In genomic region chr2:84904151-84904550, GRCh38 we compare ENCODE assay signal across 8 cellular contexts. TPM values are rescaled to one million over a fixed set of nuclear protein-coding genes. Genes with fewer than 3 reads are reported as not detected.
DNase-seq lines count a peak whose midpoint lies in the region; ATAC-seq, FAIRE-seq and TF ChIP-seq lines count a peak whose summit lies in the region.

No MANE protein-coding gene starts in this region.

- peak overlapping the region; percentile 84 to 99; a peak in 2 of 4 replicates for H3K4me2 ChIP-seq in H1 (ENCODE audit: insufficient read depth in 1 of 2, low read depth in 2 of 2, low read length in 2 of 2)

- H3K9me3 ChIP-seq in ES-I3 (ENCODE audit: control insufficient read depth, insufficient read depth, low read length) (no peaks in the 10 kb centered on the region), H1 (ENCODE audit: insufficient read depth in 2 of 2, low read depth in 1 of 2, low read length in 1 of 2) (no peaks in the 10 kb centered on the region), psoas muscle (no peaks in the 10 kb centered on the region)

- H2BK12ac ChIP-seq in H1 (ENCODE audit: low read depth, low read length) = no peak overlapping the region

- H3K36me3 ChIP-seq in ES-I3 (ENCODE audit: insufficient read depth, low read length) = no peaks in the 10 kb centered on the region; the same call in none of the 2 replicates
- H3K36me3 ChIP-seq in H1 (ENCODE audit: control insufficient read depth in 2 of 4, insufficient read depth in 4 of 4, low read length in 3 of 4) = peaks cover 0 to 4% (median 0%) of the 10 kb centered on the region in 4 experiments; a peak in 3 of 8 replicates
- H3K36me3 ChIP-seq in psoas muscle (ENCODE audit: insufficient read depth in 1 of 2, low read depth in 1 of 2) = no peaks in the 10 kb centered on the region

- TF ChIP-seq EP300 in H1 (IDR thresholded peaks at IDR 0.05; ENCODE audit: borderline replicate concordance in 1 of 2, low read depth in 2 of 2, low read length in 2 of 2) = no peak

- 81% methylated on average over 9 of the region's 9 CpGs; no CpG with 5 or more reads in 1 of the 2 experiments for WGBS in H1 (ENCODE audit: extremely low coverage in 1 of 2, insufficient coverage in 1 of 2, insufficient read length in 1 of 2, insufficient replicate concordance in 2 of 2, low coverage in 1 of 2, low lambda C conversion rate in 2 of 2, missing lambda C conversion rate in 1 of 2), 2 experiments
- 82 to 87% (median 82%) methylated on average over 9 of the region's 9 CpGs for WGBS in psoas muscle, 3 donors

- H3K27ac ChIP-seq in RWPE1 (peak overlapping the region; percentile 99), H1 (ENCODE audit: low read depth, low read length) (no peak overlapping the region), psoas muscle (peak overlapping the region; percentile 80)

- H3K23me2 ChIP-seq in H1 (ENCODE audit: low read depth, low read length) = peaks cover 12% of the 10 kb centered on the region

- H4K91ac ChIP-seq in H1 (replicated peaks; ENCODE audit: insufficient read length, low read length) = no peak overlapping the region

- H3K9ac ChIP-seq in ES-I3 (ENCODE audit: low read depth, low read length) (peak overlapping the region; percentile 37; the same call in 1 of the 2 replicates), H1 (replicated peaks in 1 of 4; ENCODE audit: extremely low read depth in 1 of 4, low read depth in 3 of 4, low read length in 3 of 4) (no peak overlapping the region)

- no peak overlapping the region for H2AK5ac ChIP-seq in H1 (ENCODE audit: low read depth, low read length)

- no peak for FAIRE-seq in H1 (lab: Jason Lieb, UNC)

- H2BK20ac ChIP-seq in H1 (ENCODE audit: low read length) = no peak overlapping the region

- no peak overlapping the region for H3K4ac ChIP-seq in H1 (replicated peaks; ENCODE audit: insufficient read length, low read depth, low read length)

- intact Hi-C loops in psoas muscle (cut with DNase I) = no loop called here

- no peak overlapping the region for H3K56ac ChIP-seq in H1 (replicated peaks; ENCODE audit: insufficient read length, low read depth, low read length)

- no peak overlapping the region for H2AFZ ChIP-seq in H1 (ENCODE audit: low read length)

- H3K4me3 ChIP-seq in H1 (ENCODE audit: extremely low read depth in 1 of 4, insufficient read depth in 2 of 4, low read depth in 3 of 4, low read length in 4 of 4) (peak overlapping the region in 2 of 4 experiments; percentile 87 to 99; a peak in 4 of 8 replicates), psoas muscle (peak overlapping the region; percentile 90)

- H3K23ac ChIP-seq in H1 (ENCODE audit: insufficient read length) = no peak overlapping the region

- POLR2A ChIA-PET in RWPE1 (lab: Yijun Ruan, JAX; ENCODE audit: low non-redundant PET) = interaction anchor here (1.2 kb wide), 1 partner anchor 42 kb away, joined by 3 read pairs; no protein-coding TSS in a partner anchor
- POLR2A ChIA-PET in H1 (lab: Charles Lee; ENCODE audit: partially characterized antibody) = interaction anchor here (0.9 to 3.3 kb wide), 7 partner anchors 9 to 422 kb away, joined by 3 to 25 read pairs (median 4); no protein-coding TSS in a partner anchor

- no peak overlapping the region for H3K14ac ChIP-seq in H1 (ENCODE audit: insufficient read length)

- no peak overlapping the region for H2BK120ac ChIP-seq in H1 (replicated peaks; ENCODE audit: low read depth, low read length)

- peaks cover 0 to 10% (median 8%) of the 10 kb centered on the region in 4 experiments; a peak in 6 of 7 replicates for H3K27me3 ChIP-seq in H1 (replicated peaks in 1 of 4; ENCODE audit: control insufficient read depth in 3 of 4, extremely low read depth in 1 of 4, insufficient read depth in 3 of 4, low read length in 3 of 4)
- peaks cover 0 to 13% (median 0%) of the 10 kb centered on the region in 3 donors for H3K27me3 ChIP-seq in psoas muscle (ENCODE audit: insufficient read depth in 3 of 3, low read length in 2 of 3)

- no peak overlapping the region for H4K5ac ChIP-seq in H1 (ENCODE audit: insufficient read length, low read depth, low read length)

- TF ChIP-seq CTCF in RWPE1 (conservative IDR thresholded peaks at IDR 0.05; ENCODE audit: low read depth) (no peak), H1 (IDR thresholded peaks at IDR 0.05; ENCODE audit: control extremely low read depth in 1 of 3, insufficient read depth in 1 of 3, low read depth in 1 of 3, low read length in 3 of 3) (no peak), psoas muscle (IDR thresholded peaks at IDR 0.05) (no peak)

- no peak for TF ChIP-seq RAD21 in H1 (IDR thresholded peaks at IDR 0.05 in 1 of 2, conservative IDR thresholded peaks at IDR 0.05 in 1 of 2; ENCODE audit: low read depth in 2 of 2, low read length in 2 of 2)

- TF ChIP-seq POLR2A in H1 (IDR thresholded peaks at IDR 0.05; ENCODE audit: control extremely low read depth in 1 of 2, low read depth in 2 of 2, low read length in 2 of 2) = no peak

- H4K8ac ChIP-seq in H1 (ENCODE audit: extremely low read depth, insufficient read depth, low read length) = no peak overlapping the region

- peaks cover 0 to 2% of the 10 kb centered on the region in 2 experiments for H4K20me1 ChIP-seq in H1 (replicated peaks in 1 of 2; ENCODE audit: control insufficient read depth in 1 of 2, insufficient read depth in 2 of 2, low read length in 2 of 2)

- peaks cover 0 to 12% of the 10 kb centered on the region in 2 experiments; a peak in 1 of 4 replicates for H3K79me2 ChIP-seq in H1 (ENCODE audit: control insufficient read depth in 1 of 2, insufficient read depth in 2 of 2, low read length in 2 of 2)

- DNase-seq in RWPE1 (ENCODE audit: low spot score) (no peak), H1 (ENCODE audit: low read depth in 1 of 2, low spot score in 2 of 2) (no peak), psoas muscle (no peak)
- DNase-seq in stimulated activated CD4-positive, alpha-beta T cell treated with anti-CD3 and anti-CD28 coated beads, Interleukin-1b, Interleukin-23, amount 100 ng/mL, for 48 hours = no peak
- DNase-seq in stimulated activated CD4-positive, alpha-beta T cell treated with anti-CD3 and anti-CD28 coated beads, Interleukin-2, amount 100 ng/mL, for 48 hours = no peak
- no peak for DNase-seq in stimulated activated CD4-positive, alpha-beta T cell treated with anti-CD3 and anti-CD28 coated beads, Interleukin-4, amount 100 ng/mL, for 4 hours

- peaks cover 10% of the 10 kb centered on the region for H3K4me1 ChIP-seq in ES-I3 (ENCODE audit: insufficient read depth, low read length)
- peaks cover 0 to 14% (median 7%) of the 10 kb centered on the region in 4 experiments for H3K4me1 ChIP-seq in H1 (replicated peaks in 1 of 4; ENCODE audit: control insufficient read depth in 3 of 4, insufficient read depth in 4 of 4, low read length in 3 of 4)
- peaks cover 3% of the 10 kb centered on the region for H3K4me1 ChIP-seq in psoas muscle

- H3K18ac ChIP-seq in H1 (ENCODE audit: extremely low read depth, low read length) = no peak overlapping the region

- CTCF ChIA-PET in RWPE1 (lab: Yijun Ruan, JAX) = interaction anchor here (0.6 to 1.4 kb wide), 2 partner anchors 22 to 65 kb away, joined by 3 to 6 read pairs; no protein-coding TSS in a partner anchor
- CTCF ChIA-PET in H1 (lab: Charles Lee; ENCODE audit: partially characterized antibody) = interaction anchor here (0.6 to 6.1 kb wide), 5 partner anchors 22 to 111 kb away, joined by 3 to 31 read pairs (median 3); partner anchors contain the start of gene TRABD2A

- H3K79me1 ChIP-seq in H1 (ENCODE audit: low read depth, low read length) = no peaks in the 10 kb centered on the region

- no peak for ATAC-seq in psoas muscle
- ATAC-seq in HG02938 (IDR thresholded peaks at IDR 0.05; ENCODE audit: unreplicated experiment) = no peak

- no peak overlapping the region for H2BK5ac ChIP-seq in H1 (ENCODE audit: low read depth, low read length)

- H2BK15ac ChIP-seq in H1 (ENCODE audit: low read length) = 0 out of 2 replicates have a peak overlapping the region, but pooled peaks have one; percentile 12

TF ChIP-seq in H1, 55 proteins besides CTCF, POLR2A, EP300 and RAD21 (continues in another document):
- no peak for TF ChIP-seq SAP30 (IDR thresholded peaks at IDR 0.05; ENCODE audit: insufficient read depth, insufficient replicate concordance, low read length)
- no peak for TF ChIP-seq CHD2 (IDR thresholded peaks at IDR 0.05; ENCODE audit: low read length)
- no peak for TF ChIP-seq CTBP2 (IDR thresholded peaks at IDR 0.05; ENCODE audit: borderline replicate concordance, insufficient read depth, insufficient read length, low read length)
- TF ChIP-seq RXRA (IDR thresholded peaks at IDR 0.05; ENCODE audit: insufficient read depth, low read depth, low read length) = no peak
- TF ChIP-seq CBX5 (IDR thresholded peaks at IDR 0.05; ENCODE audit: low read depth, low read length) = no peak
- TF ChIP-seq RNF2 (IDR thresholded peaks at IDR 0.05; ENCODE audit: borderline replicate concordance, low read depth, low read length, missing control alignments, poor library complexity, severe bottlenecking) = no peak
- TF ChIP-seq SIRT6 (IDR thresholded peaks at IDR 0.05; ENCODE audit: low read length) = no peak
- TF ChIP-seq EGR1 (IDR thresholded peaks at IDR 0.05; ENCODE audit: borderline replicate concordance, low read depth, low read length) = no peak
- TF ChIP-seq SP1 (IDR thresholded peaks at IDR 0.05; ENCODE audit: low read depth, low read length) = no peak

RNA-seq across cellular contexts. Expression of gene TMSB10, which starts 1.3 kb away (rescaled TPM):
- 1,075 and 1,095 TPM in 2 replicates for total RNA-seq in H1 (2021; fragmentation: NEBNext Ultra II Directional; extraction: Animal tissue kit (Norgen Biotek cat#: 25700))
- polyA plus RNA-seq in H1 (2011; rRNA removed) (593 and 852 TPM in 2 replicates), psoas muscle (100 to 1,000 TPM; 223 to 849 (median 317) TPM)
- polyA plus RNA-seq in H1 (2011; cell fraction: cytosol; rRNA removed) = 1,307 TPM
- polyA plus RNA-seq in H1 (2011; cell fraction: nucleus; rRNA removed) = 850 TPM
- polyA plus RNA-seq in H1 (2012, experiment 1 of 2) = 1,219 to 1,602 TPM (median 1,382 TPM) in 4 replicates
- 5,019 TPM for polyA plus RNA-seq in H1 (2012, experiment 2 of 2)
- 1,059 TPM for polyA plus RNA-seq in H1 (2013, experiment 1 of 2)
- polyA plus RNA-seq in H1 (2013, experiment 2 of 2) = 1,056 TPM
- polyA minus RNA-seq in H1 (2011; rRNA and poly(A)+ RNA removed) = 80.7 and 118 TPM in 2 replicates
- 145 TPM for polyA minus RNA-seq in H1 (2011; cell fraction: cytosol; rRNA and poly(A)+ RNA removed)
- 80.6 TPM for polyA minus RNA-seq in H1 (2011; cell fraction: nucleus; rRNA and poly(A)+ RNA removed)
- 100 to 1,000 TPM; 181 to 306 (median 239) TPM for total RNA-seq in psoas muscle

RNA-seq across cellular contexts. Expression of gene TRABD2A, which starts 23.3 kb away (rescaled TPM):
- total RNA-seq in H1 (2021; fragmentation: NEBNext Ultra II Directional; extraction: Animal tissue kit (Norgen Biotek cat#: 25700)) = 18.6 and 19.7 TPM in 2 replicates
- polyA plus RNA-seq in H1 (2011; rRNA removed) = 17.3 and 17.6 TPM in 2 replicates
- polyA plus RNA-seq in H1 (2011; cell fraction: cytosol; rRNA removed) = 11.8 TPM
- polyA plus RNA-seq in H1 (2011; cell fraction: nucleus; rRNA removed) = 60.0 TPM
- 14.8 to 18.1 TPM (median 16.3 TPM) in 4 replicates for polyA plus RNA-seq in H1 (2012, experiment 1 of 2)
- polyA plus RNA-seq in H1 (2012, experiment 2 of 2) = 7.3 TPM
- 27.0 TPM for polyA plus RNA-seq in H1 (2013, experiment 1 of 2)
- polyA plus RNA-seq in H1 (2013, experiment 2 of 2) = 24.8 TPM
- polyA minus RNA-seq in H1 (2011; rRNA and poly(A)+ RNA removed) = 58.8 and 70.9 TPM in 2 replicates
- polyA minus RNA-seq in H1 (2011; cell fraction: cytosol; rRNA and poly(A)+ RNA removed) = 22.2 TPM
- polyA minus RNA-seq in H1 (2011; cell fraction: nucleus; rRNA and poly(A)+ RNA removed) = 67.6 TPM
- under 1 TPM; 0.32 to 0.74 (median 0.47) TPM for total RNA-seq in psoas muscle
- under 1 TPM; 0.27 to 0.47 (median 0.35) TPM for polyA plus RNA-seq in psoas muscle

Comparison
In these comparisons a context has a peak if more than half of its experiments do, and no peak if none do; other contexts are left out.
1. RNA of gene TRABD2A, which starts 23.3 kb away (total RNA-seq): 18.6 to 19.7 TPM in H1; 0.32 to 0.74 TPM in psoas muscle; every median in the first group is over 10 times any median in the second.